Comparison of ENCODE assay signal across 17 cellular contexts in genomic region chr11:111206472-111206871, GRCh38. TPM values are rescaled to one million over a fixed set of nuclear protein-coding genes. Genes with fewer than 3 reads are reported as not detected.
DNase-seq lines count a peak whose midpoint lies in the region; ATAC-seq and TF ChIP-seq lines count a peak whose summit lies in the region.
"Had no signal": no experiment of that assay in that cellular context is flagged by ENCODE, and none has a peak within 500 bp of the region (broad histone marks: within the 10 kb centered on the region; RNA-seq: fewer than 3 reads in every experiment).

No MANE protein-coding gene starts in this region.

- H3K4me1 ChIP-seq in adipocyte (ENCODE audit: control insufficient read depth, insufficient read depth, low read length) (peaks cover 17% of the 10 kb centered on the region), thoracic aorta (ENCODE audit: control insufficient read depth in 1 of 2, low read depth in 2 of 2) (peaks cover 5 to 20% of the 10 kb centered on the region in 2 donors)
- H3K4me1 ChIP-seq: upper lobe of left lung had no signal

- no peaks in the 10 kb centered on the region for H3K36me3 ChIP-seq in adipocyte (ENCODE audit: control insufficient read depth, insufficient read depth, low read length, severe bottlenecking)
- no peaks in the 10 kb centered on the region for H3K36me3 ChIP-seq in thoracic aorta
- H3K36me3 ChIP-seq: upper lobe of left lung had no signal

- peak; percentile 51 for DNase-seq in HFFc6
- peak; percentile 68 for DNase-seq in adipocyte (ENCODE audit: low read depth)
- peak; percentile 80 for DNase-seq in fibroblast of pulmonary artery (ENCODE audit: low read depth)
- DNase-seq in thoracic aorta (ENCODE audit: low spot score), result no peak
- no peak for DNase-seq in activated T-helper 2 cell treated with anti-CD3 and anti-CD28 coated beads, Interferon-gamma antibody, Interleukin-2, Interleukin-4, amounts not matched to agents 10 μg/mL and 5 μg/mL and 100 μg/mL, durations not matched to agents 14 hours and 24 hours and 36 hours (ENCODE audit: low spot score)
- DNase-seq: activated CD8-positive, alpha-beta memory T cell treated with anti-CD3 and anti-CD28 coated beads, Interleukin-2, amount 10 ng/mL, durations not matched to agents 7 days and 5 days; central memory CD4-positive, alpha-beta T cell; GDM1; hippocampal formation; NCI-H1417; stimulated activated CD4-positive, alpha-beta T cell treated with anti-CD3 and anti-CD28 coated beads, Interleukin-4, amount 100 ng/mL, for 4 hours; T-helper 1 cell; upper lobe of left lung had no signal

- no peak overlapping the region for H3K4me3 ChIP-seq in adipocyte (ENCODE audit: low read length)
- no peak overlapping the region for H3K4me3 ChIP-seq in fibroblast of pulmonary artery (replicated peaks; ENCODE audit: low read depth, low read length)
- H3K4me3 ChIP-seq in thoracic aorta, result no peak overlapping the region
- H3K4me3 ChIP-seq: upper lobe of left lung had no signal

- H3K27ac Mint-ChIP-seq in HFFc6, result peak overlapping the region; percentile 87
- no peak overlapping the region for H3K27ac Mint-ChIP-seq in activated T-helper 2 cell treated with anti-CD3 and anti-CD28 coated beads, Interferon-gamma antibody, Interleukin-2, Interleukin-4, amounts not matched to agents 10 μg/mL and 5 μg/mL and 100 μg/mL, durations not matched to agents 14 hours and 24 hours and 36 hours
- H3K27ac Mint-ChIP-seq: activated CD8-positive, alpha-beta memory T cell treated with anti-CD3 and anti-CD28 coated beads, Interleukin-2, amount 10 ng/mL, durations not matched to agents 7 days and 5 days had no signal

- no peaks in the 10 kb centered on the region for H3K9me3 ChIP-seq in adipocyte (ENCODE audit: control insufficient read depth, low read length)
- H3K9me3 ChIP-seq in thoracic aorta, result no peaks in the 10 kb centered on the region
- H3K9me3 ChIP-seq: upper lobe of left lung had no signal

- H3K9me3 Mint-ChIP-seq in HFFc6, result no peaks in the 10 kb centered on the region
- H3K9me3 Mint-ChIP-seq in activated T-helper 2 cell treated with anti-CD3 and anti-CD28 coated beads, Interferon-gamma antibody, Interleukin-2, Interleukin-4, amounts not matched to agents 10 μg/mL and 5 μg/mL and 100 μg/mL, durations not matched to agents 14 hours and 24 hours and 36 hours, result no peaks in the 10 kb centered on the region

- intact Hi-C loops in activated T-helper 2 cell treated with anti-CD3 and anti-CD28 coated beads, Interferon-gamma antibody, Interleukin-2, Interleukin-4, amounts not matched to agents 10 μg/mL and 5 μg/mL and 100 μg/mL, durations not matched to agents 14 hours and 24 hours and 36 hours (cut with micrococcal nuclease), result loop anchor here (5.0 kb wide), 1 partner anchor 754 kb away; no protein-coding TSS in a partner anchor

- TF ChIP-seq CTCF in HFFc6 (IDR thresholded peaks at IDR 0.05), result no peak
- TF ChIP-seq CTCF in fibroblast of pulmonary artery (IDR thresholded peaks at IDR 0.05; ENCODE audit: low read length, missing control alignments), result no peak
- TF ChIP-seq CTCF in thoracic aorta (IDR thresholded peaks at IDR 0.05), result no peak

- peak overlapping the region; percentile 28 for H3K9ac ChIP-seq in adipocyte (ENCODE audit: low read length)

- no peaks in the 10 kb centered on the region for H3K27me3 Mint-ChIP-seq in HFFc6 (ENCODE audit: insufficient read depth)
- peaks cover 11% of the 10 kb centered on the region for H3K27me3 Mint-ChIP-seq in activated T-helper 2 cell treated with anti-CD3 and anti-CD28 coated beads, Interferon-gamma antibody, Interleukin-2, Interleukin-4, amounts not matched to agents 10 μg/mL and 5 μg/mL and 100 μg/mL, durations not matched to agents 14 hours and 24 hours and 36 hours (ENCODE audit: low read depth)

- no peaks in the 10 kb centered on the region; the same call in 1 of the 2 replicates for H3K36me3 Mint-ChIP-seq in HFFc6 (ENCODE audit: low read depth)
- H3K36me3 Mint-ChIP-seq in activated T-helper 2 cell treated with anti-CD3 and anti-CD28 coated beads, Interferon-gamma antibody, Interleukin-2, Interleukin-4, amounts not matched to agents 10 μg/mL and 5 μg/mL and 100 μg/mL, durations not matched to agents 14 hours and 24 hours and 36 hours (ENCODE audit: low read depth), result no peaks in the 10 kb centered on the region
- H3K36me3 Mint-ChIP-seq: activated CD8-positive, alpha-beta memory T cell treated with anti-CD3 and anti-CD28 coated beads, Interleukin-2, amount 10 ng/mL, durations not matched to agents 7 days and 5 days had no signal

- no peak for ATAC-seq in thoracic aorta (ENCODE audit: insufficient number of reproducible peaks, low FRiP score, low read depth)
- no peak for ATAC-seq in GM19467 (IDR thresholded peaks at IDR 0.05; ENCODE audit: unreplicated experiment)
- ATAC-seq in GM18867 (IDR thresholded peaks at IDR 0.05; ENCODE audit: unreplicated experiment), result no peak
- ATAC-seq in GM18511 (IDR thresholded peaks at IDR 0.05; ENCODE audit: unreplicated experiment), result no peak
- ATAC-seq: activated CD8-positive, alpha-beta memory T cell treated with anti-CD3 and anti-CD28 coated beads, Interleukin-2, amount 10 ng/mL, durations not matched to agents 7 days and 5 days had no signal

- H3K4me3 Mint-ChIP-seq in HFFc6, result peak overlapping the region; percentile 16
- H3K4me3 Mint-ChIP-seq in activated T-helper 2 cell treated with anti-CD3 and anti-CD28 coated beads, Interferon-gamma antibody, Interleukin-2, Interleukin-4, amounts not matched to agents 10 μg/mL and 5 μg/mL and 100 μg/mL, durations not matched to agents 14 hours and 24 hours and 36 hours (ENCODE audit: low read depth), result no peak overlapping the region
- H3K4me3 Mint-ChIP-seq: activated CD8-positive, alpha-beta memory T cell treated with anti-CD3 and anti-CD28 coated beads, Interleukin-2, amount 10 ng/mL, durations not matched to agents 7 days and 5 days had no signal

- H3K27ac ChIP-seq in thoracic aorta, result peak overlapping the region; percentile 31 to 71
- H3K27ac ChIP-seq: upper lobe of left lung had no signal

- H3K27me3 ChIP-seq in adipocyte (replicated peaks; ENCODE audit: control insufficient read depth, insufficient read depth, low read length), result no peaks in the 10 kb centered on the region
- no peaks in the 10 kb centered on the region for H3K27me3 ChIP-seq in thoracic aorta (replicated peaks; ENCODE audit: insufficient read depth)
- H3K27me3 ChIP-seq: upper lobe of left lung had no signal

- H3K4me1 Mint-ChIP-seq in HFFc6 (ENCODE audit: low read depth), result peaks cover 45% of the 10 kb centered on the region
- H3K4me1 Mint-ChIP-seq in activated T-helper 2 cell treated with anti-CD3 and anti-CD28 coated beads, Interferon-gamma antibody, Interleukin-2, Interleukin-4, amounts not matched to agents 10 μg/mL and 5 μg/mL and 100 μg/mL, durations not matched to agents 14 hours and 24 hours and 36 hours (ENCODE audit: low read depth), result peaks cover 5% of the 10 kb centered on the region

RNA-seq across cellular contexts. Expression of gene POU2AF2, which starts 39.1 kb away (rescaled TPM):
- not detected for total RNA-seq in HFFc6 (2021; fragmentation: NEBNext Ultra II Directional; extraction: Animal tissue kit (Norgen Biotek cat#: 25700))
- not detected for total RNA-seq in thoracic aorta
- total RNA-seq in activated T-helper 2 cell treated with anti-CD3 and anti-CD28 coated beads, Interferon-gamma antibody, Interleukin-2, Interleukin-4, amounts not matched to agents 10 μg/mL and 5 μg/mL and 100 μg/mL, durations not matched to agents 14 hours and 24 hours and 36 hours, result not detected in 2 replicates
- total RNA-seq: activated CD8-positive, alpha-beta memory T cell treated with anti-CD3 and anti-CD28 coated beads, Interleukin-2, amount 10 ng/mL, durations not matched to agents 7 days and 5 days; renal cortical epithelial cell had no signal

Comparison
In these comparisons a context has a peak if more than half of its experiments do, and no peak if none do; other contexts are left out.
1. DNase-seq: peak in HFFc6 (single experiment), adipocyte (single experiment) and fibroblast of pulmonary artery (single experiment); none in thoracic aorta (single experiment) and activated T-helper 2 cell treated with anti-CD3 and anti-CD28 coated beads, Interferon-gamma antibody, Interleukin-2, Interleukin-4, amounts not matched to agents 10 μg/mL and 5 μg/mL and 100 μg/mL, durations not matched to agents 14 hours and 24 hours and 36 hours (single experiment).